18 cellular contexts compared by ENCODE assay signal in the genomic region with DNA sequence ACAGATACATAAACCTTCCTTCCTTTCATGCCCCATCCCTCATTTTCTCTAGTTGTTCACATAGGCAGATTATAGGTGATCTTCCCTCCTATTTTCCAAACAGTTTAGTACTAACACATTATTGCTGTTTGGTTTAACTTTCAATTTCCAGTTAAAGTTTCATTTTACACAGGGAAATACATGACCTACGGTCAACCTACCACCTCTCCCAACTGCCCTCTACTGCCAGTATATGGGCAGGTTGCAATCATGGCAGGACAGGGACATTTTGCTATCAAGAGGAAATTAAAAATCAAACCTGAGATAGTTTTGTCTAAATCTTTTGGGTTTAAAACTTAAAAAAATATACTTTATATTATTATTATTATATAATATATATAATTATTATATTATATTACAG.
"Had no signal": no experiment of that assay in that cellular context is flagged by ENCODE, and none has a peak within 500 bp of the region (broad histone marks: within the 10 kb centered on the region; RNA-seq: fewer than 3 reads in every experiment).

No MANE protein-coding gene starts in this region.

- ATAC-seq: esophagus mucosa; heart left ventricle; lower lobe of right lung; sciatic nerve; stimulated activated naive B cell treated with anti-CD40 and anti-IgM and Interleukin-4, amounts not matched to agents 10 μg/mL and 1 μg/mL and 100 μg/mL, for 72 hours; stimulated activated naive CD8-positive, alpha-beta T cell treated with anti-CD3 and anti-CD28 coated beads, Interleukin-15, amount 100 ng/mL, for 72 hours had no signal

- DNase-seq: cortex of kidney; dorsolateral prefrontal cortex; effector CD8-positive, alpha-beta T cell; heart left ventricle; hippocampal formation; left ventricle myocardium inferior; lower lobe of right lung; spleen; stimulated activated CD4-positive, alpha-beta T cell treated with anti-CD3 and anti-CD28 coated beads, Interleukin-15, amount 100 ng/mL, for 24 hours; stimulated activated CD4-positive, alpha-beta T cell treated with anti-CD3 and anti-CD28 coated beads, Interleukin-1b, Interleukin-23, amount 100 ng/mL, for 48 hours; stimulated activated CD4-positive, alpha-beta T cell treated with anti-CD3 and anti-CD28 coated beads, Interleukin-4, amount 100 ng/mL, for 24 hours; stimulated activated naive B cell treated with anti-CD40 and anti-IgM and Interleukin-4, amounts not matched to agents 10 μg/mL and 1 μg/mL and 100 μg/mL, for 72 hours; stimulated activated naive CD8-positive, alpha-beta T cell treated with anti-CD3 and anti-CD28 coated beads, Interleukin-15, amount 100 ng/mL, for 72 hours; trophoblast cell had no signal

- H3K9me3 Mint-ChIP-seq: memory B cell; mesothelial cell of epicardium; stimulated activated naive B cell treated with anti-CD40 and anti-IgM and Interleukin-4, amounts not matched to agents 10 μg/mL and 1 μg/mL and 100 μg/mL, for 72 hours; stimulated activated naive CD8-positive, alpha-beta T cell treated with anti-CD3 and anti-CD28 coated beads, Interleukin-15, amount 100 ng/mL, for 72 hours had no signal

- H3K4me3 Mint-ChIP-seq: memory B cell; mesothelial cell of epicardium; stimulated activated naive B cell treated with anti-CD40 and anti-IgM and Interleukin-4, amounts not matched to agents 10 μg/mL and 1 μg/mL and 100 μg/mL, for 72 hours; stimulated activated naive CD8-positive, alpha-beta T cell treated with anti-CD3 and anti-CD28 coated beads, Interleukin-15, amount 100 ng/mL, for 72 hours had no signal

- H3K4me1 Mint-ChIP-seq: memory B cell; mesothelial cell of epicardium; stimulated activated naive B cell treated with anti-CD40 and anti-IgM and Interleukin-4, amounts not matched to agents 10 μg/mL and 1 μg/mL and 100 μg/mL, for 72 hours; stimulated activated naive CD8-positive, alpha-beta T cell treated with anti-CD3 and anti-CD28 coated beads, Interleukin-15, amount 100 ng/mL, for 72 hours had no signal

- H3K27ac Mint-ChIP-seq: memory B cell; mesothelial cell of epicardium; stimulated activated naive B cell treated with anti-CD40 and anti-IgM and Interleukin-4, amounts not matched to agents 10 μg/mL and 1 μg/mL and 100 μg/mL, for 72 hours; stimulated activated naive CD8-positive, alpha-beta T cell treated with anti-CD3 and anti-CD28 coated beads, Interleukin-15, amount 100 ng/mL, for 72 hours had no signal

- H3K27me3 Mint-ChIP-seq: memory B cell; stimulated activated naive B cell treated with anti-CD40 and anti-IgM and Interleukin-4, amounts not matched to agents 10 μg/mL and 1 μg/mL and 100 μg/mL, for 72 hours; stimulated activated naive CD8-positive, alpha-beta T cell treated with anti-CD3 and anti-CD28 coated beads, Interleukin-15, amount 100 ng/mL, for 72 hours had no signal
